2 cellular contexts compared by ENCODE assay signal in genomic region chr19:38687837-38688378, GRCh38.
TF ChIP-seq lines count a peak whose summit lies in the region.

No MANE protein-coding gene starts in this region.

TF ChIP-seq in IMR-90, 13 proteins besides CTCF, POLR2A, EP300 and RAD21:
- no peak for TF ChIP-seq RFX5 (IDR thresholded peaks at IDR 0.05; ENCODE audit: low read depth, low read length)
- TF ChIP-seq FOS (IDR thresholded peaks at IDR 0.05; ENCODE audit: low read depth, low read length) = no peak
- no peak for TF ChIP-seq NFE2L2 (IDR thresholded peaks at IDR 0.05; ENCODE audit: low read depth, low read length)
- TF ChIP-seq ELK1 (IDR thresholded peaks at IDR 0.05; ENCODE audit: borderline replicate concordance, low read depth, low read length) = no peak

TF ChIP-seq in K562, 482 proteins besides CTCF, POLR2A, EP300 and RAD21:
- TF ChIP-seq WHSC1 (IDR thresholded peaks at IDR 0.05; ENCODE audit: low read length) (no peak), JUND (IDR thresholded peaks at IDR 0.05; ENCODE audit: borderline replicate concordance, low read depth, low read length) (no peak), JUND (tag; IDR thresholded peaks at IDR 0.05; ENCODE audit: borderline replicate concordance, low read depth, low read length) (no peak), RFX7 (CRISPR knock-in tag; IDR thresholded peaks at IDR 0.05) (no peak), PATZ1 (CRISPR knock-in tag; IDR thresholded peaks at IDR 0.05; ENCODE audit: borderline replicate concordance) (no peak), TEAD2 (tag; IDR thresholded peaks at IDR 0.05) (no peak), GATAD2A (IDR thresholded peaks at IDR 0.05) (no peak), FOXA3 (CRISPR knock-in tag; conservative IDR thresholded peaks at IDR 0.05 in 1 of 2, IDR thresholded peaks at IDR 0.05 in 1 of 2) (no peak), ZBTB33 (CRISPR knock-in tag; IDR thresholded peaks at IDR 0.05) (no peak), ZNF395 (CRISPR knock-in tag; IDR thresholded peaks at IDR 0.05) (no peak), ZNF318 (IDR thresholded peaks at IDR 0.05; ENCODE audit: borderline replicate concordance in 1 of 2, low read depth in 1 of 2) (no peak), IFI16 (CRISPR knock-in tag; IDR thresholded peaks at IDR 0.05) (no peak), ILF3 (IDR thresholded peaks at IDR 0.05; ENCODE audit: borderline replicate concordance) (no peak), MTA3 (IDR thresholded peaks at IDR 0.05; ENCODE audit: borderline replicate concordance) (no peak), NR2C2 (CRISPR knock-in tag; IDR thresholded peaks at IDR 0.05) (no peak), NR2C2 (tag; IDR thresholded peaks at IDR 0.05) (no peak), TBL1XR1 (IDR thresholded peaks at IDR 0.05; ENCODE audit: low read length in 2 of 2) (no peak), U2AF2 (optimal IDR thresholded peaks at IDR 0.05; ENCODE audit: low read depth, low read length) (no peak), RBM39 (optimal IDR thresholded peaks at IDR 0.05; ENCODE audit: low read depth, low read length) (no peak), PML (IDR thresholded peaks at IDR 0.05; ENCODE audit: low read length) (no peak), ZNF584 (CRISPR knock-in tag; IDR thresholded peaks at IDR 0.05; ENCODE audit: low read depth) (no peak), SP1 (CRISPR knock-in tag; IDR thresholded peaks at IDR 0.05) (no peak)
